In the genomic region with DNA sequence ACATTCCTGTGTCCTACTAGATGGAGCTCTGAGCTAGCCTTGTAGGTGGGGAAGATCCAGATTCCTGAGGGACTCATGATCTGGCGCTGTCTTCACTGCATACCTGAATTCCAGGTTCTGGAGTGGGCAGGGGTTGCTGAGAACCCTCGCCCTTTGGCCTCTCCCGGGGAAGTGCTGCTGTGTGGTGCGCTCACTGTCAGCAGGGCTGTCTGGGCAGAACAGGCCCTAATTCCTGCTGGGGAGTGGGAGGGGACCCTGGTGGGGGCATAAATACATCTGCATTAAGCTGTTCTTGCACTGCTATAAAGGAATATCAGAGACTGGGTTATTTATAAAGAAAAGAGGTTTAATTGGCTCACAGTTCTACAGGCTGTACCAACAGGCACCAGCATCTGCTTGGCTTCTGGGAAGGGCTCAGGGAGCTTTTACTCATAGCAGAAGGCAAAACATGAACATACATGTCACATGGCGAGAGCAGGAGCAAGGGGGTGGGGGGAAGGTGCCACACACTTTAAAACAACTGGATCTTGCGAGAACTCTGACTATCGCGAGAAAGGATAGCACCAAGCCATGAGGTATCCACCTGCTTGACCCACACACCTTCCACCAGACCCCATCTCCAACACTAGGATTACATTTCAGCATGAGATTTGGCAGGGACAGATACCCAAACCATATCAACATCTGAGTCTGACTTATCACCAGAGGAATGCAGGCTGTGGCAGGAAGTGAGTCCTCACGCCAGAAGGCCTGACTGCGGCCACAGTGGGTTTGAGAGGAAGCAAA, we compare ENCODE assay signal across 14 cellular contexts.
DNase-seq lines count a peak whose midpoint lies in the region; ATAC-seq, FAIRE-seq and TF ChIP-seq lines count a peak whose summit lies in the region.
"Had no signal": no experiment of that assay in that cellular context is flagged by ENCODE, and none has a peak within 500 bp of the region (broad histone marks: within the 10 kb centered on the region; RNA-seq: fewer than 3 reads in every experiment).

No MANE protein-coding gene starts in this region.

- no peak overlapping the region for H3K27ac ChIP-seq in WERI-Rb-1
- H3K27ac ChIP-seq: sigmoid colon had no signal

- H3K27me3 ChIP-seq in MG63 (no peaks in the 10 kb centered on the region), bronchial epithelial cell (ENCODE audit: control insufficient read depth, insufficient read depth, low read length) (no peaks in the 10 kb centered on the region), WERI-Rb-1 (ENCODE audit: insufficient read depth, low read depth, severe bottlenecking) (no peaks in the 10 kb centered on the region)
- H3K27me3 ChIP-seq: sigmoid colon had no signal

- H3K4me3 ChIP-seq in AG10803 (ENCODE audit: low read length) (no peak overlapping the region), MG63 (no peak overlapping the region), bronchial epithelial cell (ENCODE audit: low read depth, low read length) (no peak overlapping the region), WERI-Rb-1 (ENCODE audit: low read depth, low read length) (no peak overlapping the region)
- H3K4me3 ChIP-seq: sigmoid colon had no signal

- no peak for ATAC-seq in GM21447 (IDR thresholded peaks at IDR 0.05; ENCODE audit: unreplicated experiment)
- ATAC-seq in HG03469 (IDR thresholded peaks at IDR 0.05; ENCODE audit: unreplicated experiment): no peak
- ATAC-seq: left colon had no signal

- H3K9me3 ChIP-seq in MG63 (no peaks in the 10 kb centered on the region), WERI-Rb-1 (ENCODE audit: severe bottlenecking) (no peaks in the 10 kb centered on the region)
- H3K9me3 ChIP-seq: sigmoid colon had no signal

- TF ChIP-seq CTCF in AG10803 (conservative IDR thresholded peaks at IDR 0.05; ENCODE audit: low read length) (no peak), bronchial epithelial cell (IDR thresholded peaks at IDR 0.05; ENCODE audit: insufficient read depth, low read length, severe bottlenecking) (no peak), WERI-Rb-1 (IDR thresholded peaks at IDR 0.05; ENCODE audit: low read depth, low read length) (no peak)

- H3K36me3 ChIP-seq in MG63 (no peaks in the 10 kb centered on the region), bronchial epithelial cell (ENCODE audit: control insufficient read depth, insufficient read depth, low read length) (no peaks in the 10 kb centered on the region), WERI-Rb-1 (no peaks in the 10 kb centered on the region)
- H3K36me3 ChIP-seq: sigmoid colon had no signal

- FAIRE-seq in bronchial epithelial cell (lab: Jason Lieb, UNC): peak; percentile 93
- FAIRE-seq: H1 had no signal

- peak; percentile 75 for DNase-seq in AG10803 (ENCODE audit: low read depth)
- peak; percentile 19 for DNase-seq in MG63
- peak; percentile 75 for DNase-seq in bronchial epithelial cell (ENCODE audit: low read depth)
- peak; percentile 46 to 72 for DNase-seq in lung microvascular endothelial cell (ENCODE audit: low read depth in 2 of 2)
- DNase-seq in WERI-Rb-1: no peak
- no peak for DNase-seq in NCI-H510A treated with DMSO at 0.1 percent for 48 hours (lab: John Stamatoyannopoulos, UW)
- DNase-seq: activated T-cell treated with anti-CD3 and anti-CD28 coated beads, Interleukin-2, amount 50 U/mL, for 1 hour; Calu3; left colon; NCI-H2171 treated with DMSO at 0.1 percent for 48 hours; sigmoid colon had no signal

Comparison
In these comparisons a context has a peak if more than half of its experiments do, and no peak if none do; other contexts are left out.
1. DNase-seq: peak in AG10803 (single experiment), MG63 (single experiment), bronchial epithelial cell (single experiment) and lung microvascular endothelial cell (2 of 2); none in WERI-Rb-1 (single experiment) and NCI-H510A treated with DMSO at 0.1 percent for 48 hours (single experiment).